8 cellular contexts compared by ENCODE assay signal in genomic region chr6:25601797-25602679, GRCh38. TPM values are rescaled to one million over a fixed set of nuclear protein-coding genes. Genes with fewer than 3 reads are reported as not detected.
DNase-seq lines count a peak whose midpoint lies in the region; ATAC-seq and TF ChIP-seq lines count a peak whose summit lies in the region.

No MANE protein-coding gene starts in this region.

- TF ChIP-seq CTCF in Calu3 (IDR thresholded peaks at IDR 0.05; ENCODE audit: unreplicated experiment) (peak; percentile 47), Peyer's patch (IDR thresholded peaks at IDR 0.05) (peak in 5 of 6 experiments; percentile 38 to 65 (median 60)), epithelial cell of esophagus (IDR thresholded peaks at IDR 0.05; ENCODE audit: insufficient read depth, low read depth, low read length, missing control alignments) (peak; percentile 25), ovary (IDR thresholded peaks at IDR 0.05) (peak in 2 of 3 donors; percentile 40 to 57)

- H3K4me3 Mint-ChIP-seq in Calu3 (ENCODE audit: low read depth, unreplicated experiment): no peak overlapping the region

- no peak for TF ChIP-seq EP300 in ovary (IDR thresholded peaks at IDR 0.05)

- H3K27ac Mint-ChIP-seq in Calu3 (ENCODE audit: unreplicated experiment): peak overlapping the region; percentile 13

- H3K4me1 ChIP-seq in Peyer's patch (no peaks in the 10 kb centered on the region), ovary (ENCODE audit: insufficient read depth) (no peaks in the 10 kb centered on the region)

- 24% methylated on average over 4 of the region's 4 CpGs for WGBS in ovary, 3 donors

- H3K4me1 Mint-ChIP-seq in Calu3 (ENCODE audit: low read depth, unreplicated experiment): peaks cover 17% of the 10 kb centered on the region

- H3K9me3 ChIP-seq in Peyer's patch (no peaks in the 10 kb centered on the region), ovary (no peaks in the 10 kb centered on the region)

- no peak overlapping the region for H3K4me3 ChIP-seq in Peyer's patch
- no peak overlapping the region for H3K4me3 ChIP-seq in epithelial cell of esophagus (ENCODE audit: low read length)
- H3K4me3 ChIP-seq in ovary: no peak overlapping the region

- no peak for TF ChIP-seq POLR2A in Peyer's patch (IDR thresholded peaks at IDR 0.05)
- TF ChIP-seq POLR2A in ovary (IDR thresholded peaks at IDR 0.05): no peak

- H3K36me3 ChIP-seq in Peyer's patch: peaks cover 0 to 15% (median 0%) of the 10 kb centered on the region in 3 donors
- H3K36me3 ChIP-seq in ovary: no peaks in the 10 kb centered on the region

- ATAC-seq in esophagus mucosa (no peak), HG03045 (IDR thresholded peaks at IDR 0.05; ENCODE audit: unreplicated experiment) (no peak)

- intact Hi-C loops in Calu3 (cut with micrococcal nuclease; ENCODE audit: unreplicated experiment) (loop anchor here (1.0 to 10.0 kb wide), 4 partner anchors 115 to 379 kb away; no protein-coding TSS in a partner anchor), ovary (cut with DNase I) (loop anchor here in 3 of 4 donors (10.0 kb wide), 1 partner anchor 337 kb away; no protein-coding TSS in a partner anchor)

- no TSS peak for BruUV-seq in Calu3 (replicated peaks; lab: Mats Ljungman, UMichigan)

- H3K27me3 ChIP-seq in Peyer's patch (no peaks in the 10 kb centered on the region), ovary (no peaks in the 10 kb centered on the region)

- no peak for DNase-seq in Calu3
- DNase-seq in KG1 (lab: John Stamatoyannopoulos, UW): peak; percentile 12
- no peak for DNase-seq in Peyer's patch
- peak; percentile 63 for DNase-seq in epithelial cell of esophagus (ENCODE audit: low read depth)
- no peak for DNase-seq in ovary
- DNase-seq in NCI-H1048 (lab: John Stamatoyannopoulos, UW): no peak

- peaks cover 22% of the 10 kb centered on the region for H3K36me3 Mint-ChIP-seq in Calu3 (ENCODE audit: insufficient read depth, unreplicated experiment)

- no peaks in the 10 kb centered on the region for H3K27me3 Mint-ChIP-seq in Calu3 (ENCODE audit: unreplicated experiment)

- H3K27ac ChIP-seq in Peyer's patch (no peak overlapping the region), ovary (no peak overlapping the region)

- CTCF ChIA-PET in Calu3 (lab: Charles Lee): interaction anchor here (0.6 to 0.9 kb wide), 6 partner anchors 13 to 873 kb away, joined by 3 to 4 read pairs (median 3); no protein-coding TSS in a partner anchor

- no peaks in the 10 kb centered on the region for H3K9me3 Mint-ChIP-seq in Calu3 (ENCODE audit: low read depth, unreplicated experiment)

RNA-seq across cellular contexts. Expression of gene SCGN, which starts 50.0 kb away (rescaled TPM):
- 3.5 and 3.7 TPM in 2 replicates for total RNA-seq in Calu3 (2022)
- total RNA-seq in Peyer's patch: 10 to 100 TPM in 2 of 4 donors, 1 to 10 TPM in 2; 4.1 to 13.0 (median 9.6) TPM
- total RNA-seq in ovary: 1 to 10 TPM in 1 of 7 donors, under 1 TPM in 1, not detected in 5; 0.23 to 1.8 TPM
- under 1 TPM; 0.08 to 0.33 TPM for polyA plus RNA-seq in ovary
- total RNA-seq in esophagus mucosa: not detected

Comparison
In these comparisons a context has a peak if more than half of its experiments do, and no peak if none do; other contexts are left out.
1. DNase-seq: peak in KG1 (single experiment) and epithelial cell of esophagus (single experiment); none in Calu3 (single experiment), Peyer's patch (0 of 3), ovary (0 of 5) and NCI-H1048 (single experiment).
2. Peak in every context shown above with its lines, with median percentiles within 50 percentile points of each other: CTCF ChIP-seq.